Comparison of ENCODE assay signal across 1 cellular context in genomic region chr5:68656936-68657857, GRCh38.
TF ChIP-seq lines count a peak whose summit lies in the region.

No MANE protein-coding gene starts in this region.

TF ChIP-seq in HEK293, 187 proteins besides CTCF, POLR2A, EP300 and RAD21 (continued from another document):
- TF ChIP-seq, protein P1, sequence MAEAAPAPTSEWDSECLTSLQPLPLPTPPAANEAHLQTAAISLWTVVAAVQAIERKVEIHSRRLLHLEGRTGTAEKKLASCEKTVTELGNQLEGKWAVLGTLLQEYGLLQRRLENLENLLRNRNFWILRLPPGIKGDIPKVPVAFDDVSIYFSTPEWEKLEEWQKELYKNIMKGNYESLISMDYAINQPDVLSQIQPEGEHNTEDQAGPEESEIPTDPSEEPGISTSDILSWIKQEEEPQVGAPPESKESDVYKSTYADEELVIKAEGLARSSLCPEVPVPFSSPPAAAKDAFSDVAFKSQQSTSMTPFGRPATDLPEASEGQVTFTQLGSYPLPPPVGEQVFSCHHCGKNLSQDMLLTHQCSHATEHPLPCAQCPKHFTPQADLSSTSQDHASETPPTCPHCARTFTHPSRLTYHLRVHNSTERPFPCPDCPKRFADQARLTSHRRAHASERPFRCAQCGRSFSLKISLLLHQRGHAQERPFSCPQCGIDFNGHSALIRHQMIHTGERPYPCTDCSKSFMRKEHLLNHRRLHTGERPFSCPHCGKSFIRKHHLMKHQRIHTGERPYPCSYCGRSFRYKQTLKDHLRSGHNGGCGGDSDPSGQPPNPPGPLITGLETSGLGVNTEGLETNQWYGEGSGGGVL (tag by site-specific recombination; IDR thresholded peaks at IDR 0.05) = no peak
- peak; percentile 73 for TF ChIP-seq TRIM28 (IDR thresholded peaks at IDR 0.05; ENCODE audit: borderline replicate concordance, low read length)
- TF ChIP-seq HOXC10 (CRISPR knock-in tag; IDR thresholded peaks at IDR 0.05) = no peak
- TF ChIP-seq ZNF623 (tag by site-specific recombination; IDR thresholded peaks at IDR 0.05) = no peak
- TF ChIP-seq SP7 (tag by site-specific recombination; IDR thresholded peaks at IDR 0.05) = peak; percentile 80
- TF ChIP-seq EGR2 (tag by site-specific recombination; IDR thresholded peaks at IDR 0.05; ENCODE audit: low read depth) = no peak
- TF ChIP-seq ATF2 (tag by site-specific recombination; IDR thresholded peaks at IDR 0.05; ENCODE audit: low read depth) = peak; percentile 79
- TF ChIP-seq ZNF138 (tag by site-specific recombination; IDR thresholded peaks at IDR 0.05; ENCODE audit: borderline replicate concordance) = no peak
- TF ChIP-seq ZNF223 (tag by site-specific recombination; IDR thresholded peaks at IDR 0.05) = no peak
- peak; percentile 26; the same call in 1 of the 2 replicates for TF ChIP-seq PRDM10 (tag by site-specific recombination; IDR thresholded peaks at IDR 0.05)
- TF ChIP-seq PRDM6 (tag by site-specific recombination; IDR thresholded peaks at IDR 0.05) = peak; percentile 41
- TF ChIP-seq KLF7 (tag by site-specific recombination; IDR thresholded peaks at IDR 0.05; ENCODE audit: borderline replicate concordance) = no peak
- no peak for TF ChIP-seq TSHZ1 (tag by site-specific recombination; IDR thresholded peaks at IDR 0.05; ENCODE audit: borderline replicate concordance)
- 0 out of 2 replicates have a peak, but pooled peaks have one; percentile 27 for TF ChIP-seq ZNF335 (tag by site-specific recombination; conservative IDR thresholded peaks at IDR 0.05)
TF ChIP-seq in HEK293: peak in this region for 8.
